22 cellular contexts compared by ENCODE assay signal in the genomic region with DNA sequence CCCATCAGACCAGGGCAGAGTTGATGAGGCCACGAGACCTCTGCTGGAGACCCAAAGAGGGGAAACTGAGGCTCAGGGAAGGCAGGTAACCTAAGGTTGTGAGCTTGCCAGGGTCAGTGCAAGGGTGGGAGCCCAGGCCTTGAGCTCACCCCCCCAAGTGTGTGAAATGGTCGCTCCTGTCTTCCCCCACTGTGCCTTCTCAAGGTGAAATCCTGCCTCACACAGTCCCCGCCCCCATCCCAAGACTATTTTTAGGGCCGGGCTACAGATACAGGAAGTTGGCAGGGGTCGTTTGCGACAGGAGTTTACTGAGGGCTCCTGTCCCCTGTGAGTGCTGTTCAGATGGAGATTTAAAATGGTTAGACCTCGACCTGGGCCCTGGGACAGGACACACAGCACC. TPM values are rescaled to one million over a fixed set of nuclear protein-coding genes. Genes with fewer than 3 reads are reported as not detected.
DNase-seq lines count a peak whose midpoint lies in the region; ATAC-seq and TF ChIP-seq lines count a peak whose summit lies in the region.
"Had no signal": no experiment of that assay in that cellular context is flagged by ENCODE, and none has a peak within 500 bp of the region (broad histone marks: within the 10 kb centered on the region; RNA-seq: fewer than 3 reads in every experiment).

No MANE protein-coding gene starts in this region.

- H3K36me3 Mint-ChIP-seq in stimulated activated memory B cell treated with anti-CD40 and anti-IgM and Interleukin-4, amounts not matched to agents 10 μg/mL and 1 μg/mL and 100 μg/mL, for 72 hours = no peaks in the 10 kb centered on the region
- H3K36me3 Mint-ChIP-seq in activated CD4-positive, alpha-beta T cell treated with anti-CD3 and anti-CD28 coated beads, Interleukin-2, amount 10 ng/mL, durations not matched to agents 24 days and 14 days (ENCODE audit: low read depth) = no peaks in the 10 kb centered on the region
- H3K36me3 Mint-ChIP-seq: CD8-positive, alpha-beta memory T cell; IgD-negative memory B cell had no signal

- no peaks in the 10 kb centered on the region for H4K20me1 ChIP-seq in Karpas-422 (ENCODE audit: insufficient read depth, low read depth, low read length)

- H3K27me3 ChIP-seq in Karpas-422 (ENCODE audit: low read length) (no peaks in the 10 kb centered on the region), cardiac muscle cell (no peaks in the 10 kb centered on the region), skeletal muscle tissue (ENCODE audit: control insufficient read depth in 3 of 3, insufficient read depth in 3 of 3, low read length in 3 of 3) (peaks cover 0 to 10% (median 9%) of the 10 kb centered on the region in 3 donors)
- H3K27me3 ChIP-seq: colonic mucosa had no signal

- H3K4me3 ChIP-seq in Karpas-422 (ENCODE audit: low read length) (no peak overlapping the region), cardiac muscle cell (no peak overlapping the region), skeletal muscle tissue (ENCODE audit: low read length in 3 of 3) (peak overlapping the region; percentile 9 to 49 (median 25))
- H3K4me3 ChIP-seq: body of pancreas, colonic mucosa had no signal

- H3K27ac ChIP-seq in Karpas-422 (ENCODE audit: low read length) (no peak overlapping the region), cardiac muscle cell (peak overlapping the region; percentile 59), skeletal muscle tissue (ENCODE audit: low read depth, low read length) (peak overlapping the region; percentile 80)
- H3K27ac ChIP-seq: body of pancreas, colonic mucosa had no signal

- H3K4me1 ChIP-seq in Karpas-422 (ENCODE audit: low read length) (peaks cover 7% of the 10 kb centered on the region), cardiac muscle cell (ENCODE audit: low read depth) (peaks cover 22% of the 10 kb centered on the region), skeletal muscle tissue (ENCODE audit: control insufficient read depth in 3 of 3, insufficient read depth in 3 of 3, low read length in 3 of 3) (peaks cover 34 to 44% (median 41%) of the 10 kb centered on the region in 3 donors)
- H3K4me1 ChIP-seq: colonic mucosa had no signal

- H3K9ac ChIP-seq in Karpas-422 (ENCODE audit: low read length) (no peak overlapping the region), skeletal muscle tissue (ENCODE audit: low read depth in 1 of 3, low read length in 3 of 3) (peak overlapping the region; percentile 58 to 74 (median 64))

- intact Hi-C loops in activated CD4-positive, alpha-beta T cell treated with anti-CD3 and anti-CD28 coated beads, Interleukin-2, amount 10 ng/mL, durations not matched to agents 24 days and 14 days (cut with micrococcal nuclease) = no loop called here

- no peaks in the 10 kb centered on the region for H3K9me2 ChIP-seq in Karpas-422 (replicated peaks; ENCODE audit: insufficient read depth, low read length)

- DNase-seq in Karpas-422 (peak; percentile 59), OCI-M1 (lab: John Stamatoyannopoulos, UW) (peak; percentile 60), cardiac muscle cell (ENCODE audit: low read depth in 1 of 2, low spot score in 1 of 2) (peak in 1 of 2 donors; percentile 43), NCI-H1105 (lab: John Stamatoyannopoulos, UW) (no peak), NCI-H2081 treated with DMSO at 0.1 percent for 48 hours (lab: John Stamatoyannopoulos, UW) (no peak)
- no peak for DNase-seq in activated CD4-positive, alpha-beta T cell treated with anti-CD3 and anti-CD28 coated beads, Interleukin-2, amount 10 ng/mL, durations not matched to agents 24 days and 14 days
- DNase-seq: activated CD8-positive, alpha-beta memory T cell treated with anti-CD3 and anti-CD28 coated beads, Interleukin-2, amount 50 U/mL, for 4 hours; activated naive CD8-positive, alpha-beta T cell treated with anti-CD3 and anti-CD28 coated beads, Interleukin-2, amount 50 U/mL, for 24 hours; body of pancreas; CD8-positive, alpha-beta memory T cell; colonic mucosa; endodermal cell; NCI-H1048; NCI-H2029 treated with DMSO at 0.1 percent for 48 hours; stimulated activated CD4-positive, alpha-beta T cell treated with anti-CD3 and anti-CD28 coated beads, Interleukin-4, amount 100 ng/mL, for 4 hours; SW 1271 had no signal

- no peak overlapping the region for H3K4me2 ChIP-seq in Karpas-422 (ENCODE audit: low read depth, low read length, poor library complexity, severe bottlenecking)

- H3K9me3 ChIP-seq in Karpas-422 (ENCODE audit: low read length) (no peaks in the 10 kb centered on the region), cardiac muscle cell (ENCODE audit: low read depth) (no peaks in the 10 kb centered on the region), skeletal muscle tissue (ENCODE audit: control insufficient read depth in 3 of 3, low read length in 3 of 3) (no peaks in the 10 kb centered on the region)
- H3K9me3 ChIP-seq: body of pancreas, colonic mucosa had no signal

- H2AFZ ChIP-seq in Karpas-422 (ENCODE audit: low read length) = no peak overlapping the region

- ATAC-seq in stimulated activated memory B cell treated with anti-CD40 and anti-IgM and Interleukin-4, amounts not matched to agents 10 μg/mL and 1 μg/mL and 100 μg/mL, for 72 hours = no peak
- ATAC-seq: activated naive CD8-positive, alpha-beta T cell treated with anti-CD3 and anti-CD28 coated beads, Interleukin-2, amount 50 U/mL, for 24 hours; body of pancreas had no signal

- H3K9me3 Mint-ChIP-seq in stimulated activated memory B cell treated with anti-CD40 and anti-IgM and Interleukin-4, amounts not matched to agents 10 μg/mL and 1 μg/mL and 100 μg/mL, for 72 hours = no peaks in the 10 kb centered on the region
- H3K9me3 Mint-ChIP-seq in activated CD4-positive, alpha-beta T cell treated with anti-CD3 and anti-CD28 coated beads, Interleukin-2, amount 10 ng/mL, durations not matched to agents 24 days and 14 days = peaks cover 3% of the 10 kb centered on the region
- H3K9me3 Mint-ChIP-seq: activated naive CD8-positive, alpha-beta T cell treated with anti-CD3 and anti-CD28 coated beads, Interleukin-2, amount 50 U/mL, for 24 hours; activated T-helper 2 cell treated with anti-CD3 and anti-CD28 coated beads, Interferon-gamma antibody, Interleukin-2, Interleukin-4, amounts not matched to agents 10 μg/mL and 5 μg/mL and 100 μg/mL, durations not matched to agents 14 hours and 24 hours and 36 hours; CD8-positive, alpha-beta memory T cell; IgD-negative memory B cell had no signal

- H3K36me3 ChIP-seq in Karpas-422 (ENCODE audit: insufficient read depth, low read length) = no peaks in the 10 kb centered on the region
- no peaks in the 10 kb centered on the region for H3K36me3 ChIP-seq in cardiac muscle cell
- H3K36me3 ChIP-seq in skeletal muscle tissue (ENCODE audit: control insufficient read depth in 3 of 3, insufficient read depth in 3 of 3, low read length in 3 of 3) = no peaks in the 10 kb centered on the region
- H3K36me3 ChIP-seq: colonic mucosa had no signal

- no peak for TF ChIP-seq CTCF in cardiac muscle cell (IDR thresholded peaks at IDR 0.05; ENCODE audit: low read depth, low read length)

- no peaks in the 10 kb centered on the region for H3K79me2 ChIP-seq in Karpas-422 (ENCODE audit: low read length)

- H3K27ac Mint-ChIP-seq in stimulated activated memory B cell treated with anti-CD40 and anti-IgM and Interleukin-4, amounts not matched to agents 10 μg/mL and 1 μg/mL and 100 μg/mL, for 72 hours = no peak overlapping the region
- no peak overlapping the region for H3K27ac Mint-ChIP-seq in activated CD4-positive, alpha-beta T cell treated with anti-CD3 and anti-CD28 coated beads, Interleukin-2, amount 10 ng/mL, durations not matched to agents 24 days and 14 days
- H3K27ac Mint-ChIP-seq: activated naive CD8-positive, alpha-beta T cell treated with anti-CD3 and anti-CD28 coated beads, Interleukin-2, amount 50 U/mL, for 24 hours; activated T-helper 2 cell treated with anti-CD3 and anti-CD28 coated beads, Interferon-gamma antibody, Interleukin-2, Interleukin-4, amounts not matched to agents 10 μg/mL and 5 μg/mL and 100 μg/mL, durations not matched to agents 14 hours and 24 hours and 36 hours; CD8-positive, alpha-beta memory T cell; endodermal cell; IgD-negative memory B cell had no signal

- H3K4me3 Mint-ChIP-seq in stimulated activated memory B cell treated with anti-CD40 and anti-IgM and Interleukin-4, amounts not matched to agents 10 μg/mL and 1 μg/mL and 100 μg/mL, for 72 hours = no peak overlapping the region
- no peak overlapping the region for H3K4me3 Mint-ChIP-seq in activated CD4-positive, alpha-beta T cell treated with anti-CD3 and anti-CD28 coated beads, Interleukin-2, amount 10 ng/mL, durations not matched to agents 24 days and 14 days
- H3K4me3 Mint-ChIP-seq: activated naive CD8-positive, alpha-beta T cell treated with anti-CD3 and anti-CD28 coated beads, Interleukin-2, amount 50 U/mL, for 24 hours; CD8-positive, alpha-beta memory T cell; endodermal cell had no signal

- peaks cover 47% of the 10 kb centered on the region for H3K27me3 Mint-ChIP-seq in stimulated activated memory B cell treated with anti-CD40 and anti-IgM and Interleukin-4, amounts not matched to agents 10 μg/mL and 1 μg/mL and 100 μg/mL, for 72 hours
- H3K27me3 Mint-ChIP-seq in activated CD4-positive, alpha-beta T cell treated with anti-CD3 and anti-CD28 coated beads, Interleukin-2, amount 10 ng/mL, durations not matched to agents 24 days and 14 days = no peaks in the 10 kb centered on the region

- H3K4me1 Mint-ChIP-seq in stimulated activated memory B cell treated with anti-CD40 and anti-IgM and Interleukin-4, amounts not matched to agents 10 μg/mL and 1 μg/mL and 100 μg/mL, for 72 hours = peaks cover 23% of the 10 kb centered on the region
- H3K4me1 Mint-ChIP-seq in activated CD4-positive, alpha-beta T cell treated with anti-CD3 and anti-CD28 coated beads, Interleukin-2, amount 10 ng/mL, durations not matched to agents 24 days and 14 days = peaks cover 3% of the 10 kb centered on the region
- H3K4me1 Mint-ChIP-seq: activated naive CD8-positive, alpha-beta T cell treated with anti-CD3 and anti-CD28 coated beads, Interleukin-2, amount 50 U/mL, for 24 hours had no signal

RNA-seq across cellular contexts. Expression of gene GATA5, which starts 18.7 kb away (rescaled TPM):
- total RNA-seq in Karpas-422 (2014; rRNA removed; shearing (Covaris generic); ENCODE audit: low replicate concordance) = not detected in 2 replicates
- total RNA-seq in cardiac muscle cell (79.0 and 103 TPM in 2 replicates), skeletal muscle tissue (0.52 TPM)
- 66.8 and 96.5 TPM in 2 replicates for polyA plus RNA-seq in cardiac muscle cell
- not detected in 2 replicates for total RNA-seq in activated CD4-positive, alpha-beta T cell treated with anti-CD3 and anti-CD28 coated beads, Interleukin-2, amount 10 ng/mL, durations not matched to agents 24 days and 14 days
- total RNA-seq: activated T-helper 2 cell treated with anti-CD3 and anti-CD28 coated beads, Interferon-gamma antibody, Interleukin-2, Interleukin-4, amounts not matched to agents 10 μg/mL and 5 μg/mL and 100 μg/mL, durations not matched to agents 14 hours and 24 hours and 36 hours; body of pancreas; CD8-positive, alpha-beta memory T cell; Daoy; RPMI7951 had no signal
- polyA plus RNA-seq: CD8-positive, alpha-beta memory T cell; IgD-negative memory B cell had no signal

Comparison
In these comparisons a context has a peak if more than half of its experiments do, and no peak if none do; other contexts are left out.
1. DNase-seq: peak in Karpas-422 (single experiment) and OCI-M1 (single experiment); none in NCI-H1105 (single experiment), NCI-H2081 treated with DMSO at 0.1 percent for 48 hours (single experiment) and activated CD4-positive, alpha-beta T cell treated with anti-CD3 and anti-CD28 coated beads, Interleukin-2, amount 10 ng/mL, durations not matched to agents 24 days and 14 days (single experiment).
2. H3K4me3 ChIP-seq: peak in skeletal muscle tissue (3 of 3); none in Karpas-422 (single experiment) and cardiac muscle cell (single experiment).
3. RNA of gene GATA5, which starts 18.7 kb away (total RNA-seq): 79.0 to 103 TPM in cardiac muscle cell; 0.52 TPM in skeletal muscle tissue (single experiment), not detected in Karpas-422 and not detected in activated CD4-positive, alpha-beta T cell treated with anti-CD3 and anti-CD28 coated beads, Interleukin-2, amount 10 ng/mL, durations not matched to agents 24 days and 14 days; every median in the first group is over 10 times any median in the second.